24 cellular contexts compared by ENCODE assay signal in genomic region chr20:29408034-29408695, GRCh38.
A peak's percentile ranks its signal among the peaks of the same experiment; 100 is the strongest.
DNase-seq lines count a peak whose midpoint lies in the region; ATAC-seq, FAIRE-seq and TF ChIP-seq lines count a peak whose summit lies in the region.
"Had no signal": no experiment of that assay in that cellular context is flagged by ENCODE, and none has a peak within 500 bp of the region (broad histone marks: within the 10 kb centered on the region; RNA-seq: fewer than 3 reads in every experiment).

No MANE protein-coding gene starts in this region.

- H2AK5ac ChIP-seq in mesenchymal stem cell (ENCODE audit: low read length, severe bottlenecking) = no peak overlapping the region

- H3K4me1 Mint-ChIP-seq in activated CD8-positive, alpha-beta T cell treated with anti-CD3 and anti-CD28 coated beads for 36 hours (ENCODE audit: low read depth) = no peaks in the 10 kb centered on the region
- no peaks in the 10 kb centered on the region for H3K4me1 Mint-ChIP-seq in activated T-cell treated with anti-CD3 and anti-CD28 coated beads, Interleukin-2, amount 50 U/mL, for 72 hours (ENCODE audit: low read depth)
- H3K4me1 Mint-ChIP-seq: B cell, endodermal cell, T-helper 17 cell had no signal

- H3K4ac ChIP-seq in mesenchymal stem cell (ENCODE audit: low read depth in 1 of 2, low read length in 2 of 2) = no peak overlapping the region

- no peak overlapping the region for H4K91ac ChIP-seq in mesenchymal stem cell (ENCODE audit: low read length)

- no peaks in the 10 kb centered on the region for H3K79me1 ChIP-seq in mesenchymal stem cell (replicated peaks; ENCODE audit: low read length, poor library complexity, severe bottlenecking)

- no peak overlapping the region for H2BK120ac ChIP-seq in mesenchymal stem cell (ENCODE audit: low read depth, low read length)

- H3K23ac ChIP-seq in mesenchymal stem cell (ENCODE audit: low read length in 2 of 2) = no peak overlapping the region

- no peak overlapping the region for H2BK15ac ChIP-seq in mesenchymal stem cell (ENCODE audit: low read depth, poor library complexity, severe bottlenecking)

- no peak overlapping the region for H3K4me3 Mint-ChIP-seq in activated CD8-positive, alpha-beta T cell treated with anti-CD3 and anti-CD28 coated beads for 36 hours
- no peak overlapping the region for H3K4me3 Mint-ChIP-seq in activated T-cell treated with anti-CD3 and anti-CD28 coated beads, Interleukin-2, amount 50 U/mL, for 72 hours
- H3K4me3 Mint-ChIP-seq: activated naive CD8-positive, alpha-beta T cell treated with anti-CD3 and anti-CD28 coated beads, Interleukin-2, amount 10 ng/mL, durations not matched to agents 7 days and 5 days; activated T-cell treated with anti-CD3 and anti-CD28 coated beads, Interleukin-2, amount 50 U/mL, for 24 hours; B cell; endodermal cell; T-helper 17 cell had no signal

- H3K9me3 Mint-ChIP-seq in activated CD8-positive, alpha-beta T cell treated with anti-CD3 and anti-CD28 coated beads for 36 hours = peaks cover 27% of the 10 kb centered on the region
- peaks cover 10 to 12% of the 10 kb centered on the region in 2 donors for H3K9me3 Mint-ChIP-seq in activated T-cell treated with anti-CD3 and anti-CD28 coated beads, Interleukin-2, amount 50 U/mL, for 72 hours

- H3K14ac ChIP-seq in mesenchymal stem cell (ENCODE audit: low read length in 2 of 2) = no peak overlapping the region

- no peak overlapping the region for H2AFZ ChIP-seq in mesenchymal stem cell (ENCODE audit: low read depth, low read length)
- H2AFZ ChIP-seq: GM23248, PC-9 had no signal

- ATAC-seq in activated CD8-positive, alpha-beta T cell treated with anti-CD3 and anti-CD28 coated beads for 36 hours = no peak
- no peak for ATAC-seq in activated T-cell treated with anti-CD3 and anti-CD28 coated beads, Interleukin-2, amount 50 U/mL, for 72 hours (replicated peaks in 1 of 2)
- ATAC-seq: T-helper 17 cell had no signal

- H3K27me3 Mint-ChIP-seq in activated CD8-positive, alpha-beta T cell treated with anti-CD3 and anti-CD28 coated beads for 36 hours = peaks cover 4% of the 10 kb centered on the region
- H3K27me3 Mint-ChIP-seq in activated T-cell treated with anti-CD3 and anti-CD28 coated beads, Interleukin-2, amount 50 U/mL, for 72 hours (ENCODE audit: low read depth) = peaks cover 7% of the 10 kb centered on the region
- H3K27me3 Mint-ChIP-seq: B cell, T-helper 17 cell had no signal

- 86% methylated on average over 39 of the region's 40 CpGs for WGBS in mesenchymal stem cell

- H3K27ac ChIP-seq in mesenchymal stem cell (ENCODE audit: low read length, poor library complexity, severe bottlenecking) = no peak overlapping the region
- H3K27ac ChIP-seq: GM23248, heart right ventricle, PC-9, psoas muscle, SJCRH30, skin epidermis, transverse colon, WERI-Rb-1 had no signal

- H2BK5ac ChIP-seq in mesenchymal stem cell (ENCODE audit: low read depth, low read length, poor library complexity, severe bottlenecking) = no peak overlapping the region

- no peak for FAIRE-seq in D721Med (lab: Jason Lieb, UNC)
- FAIRE-seq: colon had no signal

- H3K4me3 ChIP-seq in choroid plexus epithelial cell (ENCODE audit: low read depth, low read length) (no peak overlapping the region), mesenchymal stem cell (ENCODE audit: insufficient read depth in 1 of 2, low read depth in 1 of 2, low read length in 2 of 2) (no peak overlapping the region)
- H3K4me3 ChIP-seq: GM23248, heart right ventricle, PC-9, psoas muscle, SJCRH30, skin epidermis, transverse colon had no signal

- no peak overlapping the region for H3K18ac ChIP-seq in mesenchymal stem cell (ENCODE audit: low read depth in 1 of 2, low read length in 2 of 2)

- H2BK12ac ChIP-seq in mesenchymal stem cell (ENCODE audit: low read length in 2 of 2) = no peak overlapping the region

- in situ Hi-C loops in GM13976 (cut with MboI; ENCODE audit: low sequenced_read_pairs, unreplicated experiment) = no loop called here

- no peak for TF ChIP-seq CTCF in GM13976 (IDR thresholded peaks at IDR 0.05; ENCODE audit: borderline replicate concordance, control extremely low read depth, extremely low read depth, insufficient read depth, missing control alignments)
- no peak for TF ChIP-seq CTCF in choroid plexus epithelial cell (conservative IDR thresholded peaks at IDR 0.05; ENCODE audit: low read depth, low read length)
- TF ChIP-seq CTCF in D721Med (IDR thresholded peaks at IDR 0.05; ENCODE audit: insufficient read depth, missing control alignments) = no peak
- no peak for TF ChIP-seq CTCF in activated CD8-positive, alpha-beta T cell treated with anti-CD3 and anti-CD28 coated beads for 36 hours (IDR thresholded peaks at IDR 0.05)

- no peak overlapping the region for H3K9ac ChIP-seq in mesenchymal stem cell (ENCODE audit: low read length)
- H3K9ac ChIP-seq: GM23248 had no signal

- CTCF ChIA-PET in activated CD8-positive, alpha-beta T cell treated with anti-CD3 and anti-CD28 coated beads for 36 hours (lab: Charles Lee) = no interaction called here

- no peak overlapping the region for H4K8ac ChIP-seq in mesenchymal stem cell (ENCODE audit: low read length)

- H3K4me2 ChIP-seq in mesenchymal stem cell (ENCODE audit: low read length, poor library complexity, severe bottlenecking) = no peak overlapping the region
- H3K4me2 ChIP-seq: PC-9 had no signal

- peaks cover 2% of the 10 kb centered on the region for H3K9me3 ChIP-seq in mesenchymal stem cell (ENCODE audit: control insufficient read depth, low read length)
- H3K9me3 ChIP-seq: psoas muscle, SJCRH30, transverse colon had no signal

- peaks cover 5% of the 10 kb centered on the region for H3K36me3 Mint-ChIP-seq in activated CD8-positive, alpha-beta T cell treated with anti-CD3 and anti-CD28 coated beads for 36 hours (ENCODE audit: low read depth)
- peaks cover 4 to 27% of the 10 kb centered on the region in 2 donors for H3K36me3 Mint-ChIP-seq in activated T-cell treated with anti-CD3 and anti-CD28 coated beads, Interleukin-2, amount 50 U/mL, for 72 hours (ENCODE audit: insufficient read depth in 2 of 2)

- H3K27me3 ChIP-seq in mesenchymal stem cell (ENCODE audit: control insufficient read depth in 1 of 2, insufficient read depth in 1 of 2, low read length in 2 of 2) = no peaks in the 10 kb centered on the region
- H3K27me3 ChIP-seq: SJCRH30 had no signal

- H3K4me1 ChIP-seq in mesenchymal stem cell (ENCODE audit: control insufficient read depth, insufficient read depth, low read depth, low read length) = no peaks in the 10 kb centered on the region
- H3K4me1 ChIP-seq: Caco-2, heart right ventricle, psoas muscle, SJCRH30 had no signal

- intact Hi-C loops in activated CD8-positive, alpha-beta T cell treated with anti-CD3 and anti-CD28 coated beads for 36 hours (cut with micrococcal nuclease) = no loop called here

- H3K36me3 ChIP-seq in mesenchymal stem cell (ENCODE audit: control insufficient read depth in 1 of 2, insufficient read depth in 2 of 2, low read depth in 1 of 2, low read length in 2 of 2) = no peaks in the 10 kb centered on the region
- H3K36me3 ChIP-seq: heart right ventricle, SJCRH30, transverse colon, WERI-Rb-1 had no signal

- DNase-seq in ELF-1 (ENCODE audit: low read depth, low spot score) (peak; percentile 10), GM13976 (ENCODE audit: low spot score) (peak; percentile 16), choroid plexus epithelial cell (ENCODE audit: low read depth) (peak; percentile 9), mesenchymal stem cell (peak; percentile 14), D721Med (ENCODE audit: insufficient read length, low spot score) (no peak)
- no peak for DNase-seq in activated CD8-positive, alpha-beta T cell treated with anti-CD3 and anti-CD28 coated beads for 36 hours
- no peak for DNase-seq in activated T-cell treated with anti-CD3 and anti-CD28 coated beads, Interleukin-2, amount 50 U/mL, for 72 hours
- DNase-seq: activated T-cell treated with anti-CD3 and anti-CD28 coated beads, Interleukin-2, amount 50 U/mL, for 24 hours; Caco-2; endodermal cell; GM23248; heart right ventricle; NCI-H1694 treated with DMSO at 0.1 percent for 48 hours; PC-9; SJCRH30; stimulated activated naive CD4-positive, alpha-beta T cell treated with Interleukin-2 at 50 U/mL for 16 hours; T-helper 17 cell; transverse colon; WERI-Rb-1 had no signal

- H3K27ac Mint-ChIP-seq in activated CD8-positive, alpha-beta T cell treated with anti-CD3 and anti-CD28 coated beads for 36 hours = no peak overlapping the region
- no peak overlapping the region for H3K27ac Mint-ChIP-seq in activated T-cell treated with anti-CD3 and anti-CD28 coated beads, Interleukin-2, amount 50 U/mL, for 72 hours
- H3K27ac Mint-ChIP-seq: activated naive CD8-positive, alpha-beta T cell treated with anti-CD3 and anti-CD28 coated beads, Interleukin-2, amount 10 ng/mL, durations not matched to agents 7 days and 5 days; activated T-cell treated with anti-CD3 and anti-CD28 coated beads, Interleukin-2, amount 50 U/mL, for 24 hours; B cell; endodermal cell; T-helper 17 cell had no signal

- POLR2A ChIA-PET in activated CD8-positive, alpha-beta T cell treated with anti-CD3 and anti-CD28 coated beads for 36 hours (lab: Charles Lee) = no interaction called here

Comparison
In these comparisons a context has a peak if more than half of its experiments do, and no peak if none do; other contexts are left out.
1. DNase-seq: peak in ELF-1 (single experiment), GM13976 (single experiment), choroid plexus epithelial cell (single experiment) and mesenchymal stem cell (single experiment); none in D721Med (single experiment), activated CD8-positive, alpha-beta T cell treated with anti-CD3 and anti-CD28 coated beads for 36 hours (single experiment) and activated T-cell treated with anti-CD3 and anti-CD28 coated beads, Interleukin-2, amount 50 U/mL, for 72 hours (0 of 2).